Comparison of ENCODE assay signal across 9 cellular contexts in genomic region chr1:179876289-179876715, GRCh38. TPM values are rescaled to one million over a fixed set of nuclear protein-coding genes. Genes with fewer than 3 reads are reported as not detected.
DNase-seq lines count a peak whose midpoint lies in the region; FAIRE-seq and TF ChIP-seq lines count a peak whose summit lies in the region.
"Had no signal": no experiment of that assay in that cellular context is flagged by ENCODE, and none has a peak within 500 bp of the region (broad histone marks: within the 10 kb centered on the region; RNA-seq: fewer than 3 reads in every experiment).

No MANE protein-coding gene starts in this region.

- no peaks in the 10 kb centered on the region for H3K9me3 ChIP-seq in keratinocyte (ENCODE audit: control insufficient read depth, low read depth, low read length)
- H3K9me3 ChIP-seq in tibial artery: no peaks in the 10 kb centered on the region

- H3K4me1 ChIP-seq in keratinocyte (ENCODE audit: control insufficient read depth, extremely low read depth, insufficient read depth, low read length): peaks cover 11% of the 10 kb centered on the region
- peaks cover 0 to 57% (median 25%) of the 10 kb centered on the region in 4 donors for H3K4me1 ChIP-seq in tibial artery

- H3K27ac ChIP-seq in keratinocyte (ENCODE audit: control insufficient read depth, insufficient read depth, low read length): peak overlapping the region; percentile 83
- no peak overlapping the region for H3K27ac ChIP-seq in tibial artery

- H3K4me3 Mint-ChIP-seq in activated T-cell treated with anti-CD3 and anti-CD28 coated beads, Interleukin-2, amount 50 U/mL, for 24 hours: peak overlapping the region; percentile 95
- peak overlapping the region; percentile 95 for H3K4me3 Mint-ChIP-seq in activated T-helper 1 cell treated with anti-CD3 and anti-CD28 coated beads, Interleukin-12 subunit alpha, Interleukin-12 subunit beta, Interleukin-2, Interleukin-4 antibody, amounts not matched to agents 30 ng/mL and 10 ng/mL and 1 ng/mL, durations not matched to agents 14 hours and 24 hours and 36 hours

- TF ChIP-seq CTCF in keratinocyte (optimal IDR thresholded peaks at IDR 0.05 in 1 of 3, IDR thresholded peaks at IDR 0.05 in 1 of 3, conservative IDR thresholded peaks at IDR 0.05 in 1 of 3; ENCODE audit: extremely low read depth in 1 of 3, insufficient read depth in 2 of 3, low read length in 3 of 3): no peak
- no peak for TF ChIP-seq CTCF in tibial artery (IDR thresholded peaks at IDR 0.05)

- peak overlapping the region; percentile 74 to 97 (median 80) for H3K4me3 ChIP-seq in keratinocyte (ENCODE audit: control insufficient read depth in 2 of 3, extremely low read depth in 1 of 3, insufficient read depth in 2 of 3, low read depth in 1 of 3, low read length in 3 of 3)
- H3K4me3 ChIP-seq in tibial artery: peak overlapping the region; percentile 72 to 77

- dilution Hi-C loops in keratinocyte (cut with MboI; ENCODE audit: extremely low pct_ligation_motif_present, low sequenced_read_pairs): no loop called here

- H3K36me3 ChIP-seq in keratinocyte (ENCODE audit: control insufficient read depth in 2 of 2, extremely low read depth in 1 of 2, insufficient read depth in 2 of 2, low read length in 2 of 2) (peaks cover 3 to 23% of the 10 kb centered on the region in 2 experiments), tibial artery (peaks cover 0 to 17% (median 0%) of the 10 kb centered on the region in 3 donors)

- peak overlapping the region; percentile 82 for H3K9ac ChIP-seq in keratinocyte (ENCODE audit: control insufficient read depth, extremely low read depth, insufficient read depth, low read length)

- no peak for FAIRE-seq in keratinocyte (lab: Jason Lieb, UNC)
- FAIRE-seq: colon had no signal

- DNase-seq in activated T-cell treated with anti-CD3 and anti-CD28 coated beads, Interleukin-2, amount 50 U/mL, for 24 hours: no peak
- DNase-seq in activated T-cell treated with anti-CD3 and anti-CD28 coated beads, Interleukin-2, amount 50 U/mL, for 48 hours: no peak
- DNase-seq in activated T-helper 1 cell treated with anti-CD3 and anti-CD28 coated beads, Interleukin-12 subunit alpha, Interleukin-12 subunit beta, Interleukin-2, Interleukin-4 antibody, amounts not matched to agents 30 ng/mL and 10 ng/mL and 1 ng/mL, durations not matched to agents 14 hours and 24 hours and 36 hours (ENCODE audit: low spot score): no peak
- DNase-seq in keratinocyte (ENCODE audit: low read depth, low spot score) (no peak), tibial artery (no peak), OCI-M2 (lab: John Stamatoyannopoulos, UW; ENCODE audit: unreplicated experiment) (no peak), NCI-H1417 treated with DMSO at 0.1 percent for 48 hours (lab: John Stamatoyannopoulos, UW) (no peak), cerebellum (ENCODE audit: low spot score) (no peak)

- no peaks in the 10 kb centered on the region for H3K27me3 ChIP-seq in keratinocyte (ENCODE audit: control insufficient read depth, extremely low read depth, insufficient read depth, low read length)
- H3K27me3 ChIP-seq in tibial artery: no peaks in the 10 kb centered on the region

- intact Hi-C loops in activated T-helper 1 cell treated with anti-CD3 and anti-CD28 coated beads, Interleukin-12 subunit alpha, Interleukin-12 subunit beta, Interleukin-2, Interleukin-4 antibody, amounts not matched to agents 30 ng/mL and 10 ng/mL and 1 ng/mL, durations not matched to agents 14 hours and 24 hours and 36 hours (cut with micrococcal nuclease): loop anchor here (2.0 to 5.0 kb wide), 3 partner anchors 62 to 849 kb away; partner anchors contain the start of genes AXDND1 and FAM20B
- intact Hi-C loops in tibial artery (cut with DNase I; ENCODE audit: low total_unique reads): no loop called here

- H3K4me1 Mint-ChIP-seq in activated T-cell treated with anti-CD3 and anti-CD28 coated beads, Interleukin-2, amount 50 U/mL, for 24 hours (ENCODE audit: low read depth): peaks cover 70% of the 10 kb centered on the region
- peaks cover 58% of the 10 kb centered on the region for H3K4me1 Mint-ChIP-seq in activated T-helper 1 cell treated with anti-CD3 and anti-CD28 coated beads, Interleukin-12 subunit alpha, Interleukin-12 subunit beta, Interleukin-2, Interleukin-4 antibody, amounts not matched to agents 30 ng/mL and 10 ng/mL and 1 ng/mL, durations not matched to agents 14 hours and 24 hours and 36 hours (ENCODE audit: low read depth)

- no peaks in the 10 kb centered on the region for H3K9me3 Mint-ChIP-seq in activated T-cell treated with anti-CD3 and anti-CD28 coated beads, Interleukin-2, amount 50 U/mL, for 24 hours
- H3K9me3 Mint-ChIP-seq in activated T-helper 1 cell treated with anti-CD3 and anti-CD28 coated beads, Interleukin-12 subunit alpha, Interleukin-12 subunit beta, Interleukin-2, Interleukin-4 antibody, amounts not matched to agents 30 ng/mL and 10 ng/mL and 1 ng/mL, durations not matched to agents 14 hours and 24 hours and 36 hours: no peaks in the 10 kb centered on the region

- peak overlapping the region; percentile 84 for H3K27ac Mint-ChIP-seq in activated T-cell treated with anti-CD3 and anti-CD28 coated beads, Interleukin-2, amount 50 U/mL, for 24 hours
- H3K27ac Mint-ChIP-seq in activated T-helper 1 cell treated with anti-CD3 and anti-CD28 coated beads, Interleukin-12 subunit alpha, Interleukin-12 subunit beta, Interleukin-2, Interleukin-4 antibody, amounts not matched to agents 30 ng/mL and 10 ng/mL and 1 ng/mL, durations not matched to agents 14 hours and 24 hours and 36 hours: no peak overlapping the region

- peaks cover 65% of the 10 kb centered on the region for H3K79me2 ChIP-seq in keratinocyte (ENCODE audit: control insufficient read depth, insufficient read depth, low read length)

- peak overlapping the region; percentile 80 for H3K4me2 ChIP-seq in keratinocyte (ENCODE audit: control insufficient read depth, extremely low read depth, insufficient read depth, low read depth, low read length)

- H2AFZ ChIP-seq in keratinocyte (ENCODE audit: control insufficient read depth, low read length): no peak overlapping the region

- H4K20me1 ChIP-seq in keratinocyte (ENCODE audit: control insufficient read depth, extremely low read depth, insufficient read depth, low read length): peaks cover 9% of the 10 kb centered on the region

- H3K9me1 ChIP-seq in keratinocyte (ENCODE audit: control insufficient read depth, extremely low read depth, insufficient read depth, low read length): no peaks in the 10 kb centered on the region

- no peaks in the 10 kb centered on the region for H3K27me3 Mint-ChIP-seq in activated T-cell treated with anti-CD3 and anti-CD28 coated beads, Interleukin-2, amount 50 U/mL, for 24 hours
- no peaks in the 10 kb centered on the region for H3K27me3 Mint-ChIP-seq in activated T-helper 1 cell treated with anti-CD3 and anti-CD28 coated beads, Interleukin-12 subunit alpha, Interleukin-12 subunit beta, Interleukin-2, Interleukin-4 antibody, amounts not matched to agents 30 ng/mL and 10 ng/mL and 1 ng/mL, durations not matched to agents 14 hours and 24 hours and 36 hours (ENCODE audit: insufficient read depth)

- H3K36me3 Mint-ChIP-seq in activated T-cell treated with anti-CD3 and anti-CD28 coated beads, Interleukin-2, amount 50 U/mL, for 24 hours (ENCODE audit: low read depth): peaks cover 55% of the 10 kb centered on the region
- peaks cover 22% of the 10 kb centered on the region for H3K36me3 Mint-ChIP-seq in activated T-helper 1 cell treated with anti-CD3 and anti-CD28 coated beads, Interleukin-12 subunit alpha, Interleukin-12 subunit beta, Interleukin-2, Interleukin-4 antibody, amounts not matched to agents 30 ng/mL and 10 ng/mL and 1 ng/mL, durations not matched to agents 14 hours and 24 hours and 36 hours (ENCODE audit: low read depth)

RNA-seq across cellular contexts. Expression of gene TOR1AIP2, which starts 1.3 kb away (rescaled TPM):
- 61.0 and 62.6 TPM in 2 replicates for total RNA-seq in activated T-helper 1 cell treated with anti-CD3 and anti-CD28 coated beads, Interleukin-12 subunit alpha, Interleukin-12 subunit beta, Interleukin-2, Interleukin-4 antibody, amounts not matched to agents 30 ng/mL and 10 ng/mL and 1 ng/mL, durations not matched to agents 14 hours and 24 hours and 36 hours
- polyA plus RNA-seq in keratinocyte: 41.9 to 55.1 TPM (median 49.9 TPM) in 3 replicates
- polyA plus RNA-seq in keratinocyte (2011; ENCODE audit: low read depth): 38.7 TPM
- 19.1 and 35.6 TPM in 2 replicates for polyA plus RNA-seq in keratinocyte (2011; cell fraction: cytosol; rRNA removed)
- 53.6 and 61.9 TPM in 2 replicates for polyA plus RNA-seq in keratinocyte (2011; cell fraction: nucleus; rRNA removed)
- 33.2 and 33.4 TPM in 2 replicates for polyA plus RNA-seq in keratinocyte (2012; ENCODE audit: low replicate concordance)
- 89.8 to 168 TPM (median 120 TPM) in 3 replicates for polyA minus RNA-seq in keratinocyte
- polyA minus RNA-seq in keratinocyte (2011; cell fraction: cytosol; rRNA and poly(A)+ RNA removed): 57.2 TPM
- polyA minus RNA-seq in keratinocyte (2011; cell fraction: nucleus; rRNA and poly(A)+ RNA removed): 77.2 and 148 TPM in 2 replicates
- total RNA-seq in cerebellum: 58.3 TPM

RNA-seq across cellular contexts. Expression of gene TOR1AIP1, which starts 5.8 kb away (rescaled TPM):
- 76.1 and 80.5 TPM in 2 replicates for total RNA-seq in activated T-helper 1 cell treated with anti-CD3 and anti-CD28 coated beads, Interleukin-12 subunit alpha, Interleukin-12 subunit beta, Interleukin-2, Interleukin-4 antibody, amounts not matched to agents 30 ng/mL and 10 ng/mL and 1 ng/mL, durations not matched to agents 14 hours and 24 hours and 36 hours
- 34.1 to 58.6 TPM (median 50.0 TPM) in 3 replicates for polyA plus RNA-seq in keratinocyte
- polyA plus RNA-seq in keratinocyte (2011; ENCODE audit: low read depth): 14.6 TPM
- 16.9 and 40.2 TPM in 2 replicates for polyA plus RNA-seq in keratinocyte (2011; cell fraction: cytosol; rRNA removed)
- 53.8 and 56.8 TPM in 2 replicates for polyA plus RNA-seq in keratinocyte (2011; cell fraction: nucleus; rRNA removed)
- 26.4 and 38.2 TPM in 2 replicates for polyA plus RNA-seq in keratinocyte (2012; ENCODE audit: low replicate concordance)
- polyA minus RNA-seq in keratinocyte: 19.8 to 48.2 TPM (median 34.6 TPM) in 3 replicates
- polyA minus RNA-seq in keratinocyte (2011; cell fraction: cytosol; rRNA and poly(A)+ RNA removed): 21.1 TPM
- polyA minus RNA-seq in keratinocyte (2011; cell fraction: nucleus; rRNA and poly(A)+ RNA removed): 26.7 and 59.7 TPM in 2 replicates
- total RNA-seq in cerebellum: 19.1 TPM
